ENCODE assay signal across 17 cellular contexts in genomic region chr9:136019041-136019680, GRCh38. TPM values are rescaled to one million over a fixed set of nuclear protein-coding genes. Genes with fewer than 3 reads are reported as not detected.
A peak's percentile ranks its signal among the peaks of the same experiment; 100 is the strongest.
DNase-seq lines count a peak whose midpoint lies in the region; ATAC-seq, FAIRE-seq and TF ChIP-seq lines count a peak whose summit lies in the region.
"Had no signal": no experiment of that assay in that cellular context is flagged by ENCODE, and none has a peak within 500 bp of the region (broad histone marks: within the 10 kb centered on the region; RNA-seq: fewer than 3 reads in every experiment).

No MANE protein-coding gene starts in this region.

- peak overlapping the region; percentile 68; the same call in 1 of the 2 replicates for H4K8ac ChIP-seq in H1 (ENCODE audit: extremely low read depth, insufficient read depth, low read length)

- peak overlapping the region; percentile 35; the same call in 1 of the 2 replicates for H2BK5ac ChIP-seq in H1 (ENCODE audit: low read depth, low read length)

- H3K36me3 ChIP-seq in BE2C (no peaks in the 10 kb centered on the region), H1 (ENCODE audit: control insufficient read depth in 2 of 4, insufficient read depth in 4 of 4, low read length in 3 of 4) (no peaks in the 10 kb centered on the region; a peak in 1 of 8 replicates), sigmoid colon (peaks cover 0 to 33% (median 2%) of the 10 kb centered on the region in 4 donors)

- H3K9me3 ChIP-seq in BE2C: no peaks in the 10 kb centered on the region
- no peaks in the 10 kb centered on the region for H3K9me3 ChIP-seq in H1 (ENCODE audit: insufficient read depth in 2 of 2, low read depth in 1 of 2, low read length in 1 of 2)
- no peaks in the 10 kb centered on the region for H3K9me3 ChIP-seq in sigmoid colon

- no peak overlapping the region for H2BK120ac ChIP-seq in H1 (replicated peaks; ENCODE audit: low read depth, low read length)

- H3K27ac ChIP-seq in H1 (ENCODE audit: low read depth, low read length): no peak overlapping the region
- no peak overlapping the region for H3K27ac ChIP-seq in sigmoid colon
- H3K27ac ChIP-seq: BLaER1 treated with 17β-estradiol and CSF1 and Interleukin-3, amounts not matched to agents 10 nM and 100 nM; PC-9 had no signal

- no peak overlapping the region for H3K9ac ChIP-seq in H1 (replicated peaks in 1 of 4; ENCODE audit: extremely low read depth in 1 of 4, low read depth in 3 of 4, low read length in 3 of 4)
- H3K9ac ChIP-seq: BLaER1 treated with 17β-estradiol and CSF1 and Interleukin-3, amounts not matched to agents 10 nM and 100 nM had no signal

- no peak overlapping the region for H3K23ac ChIP-seq in H1 (ENCODE audit: insufficient read length)

- H2BK15ac ChIP-seq in H1 (ENCODE audit: low read length): no peak overlapping the region

- H3K27me3 ChIP-seq in BE2C (no peaks in the 10 kb centered on the region), H1 (replicated peaks in 1 of 4; ENCODE audit: control insufficient read depth in 3 of 4, extremely low read depth in 1 of 4, insufficient read depth in 3 of 4, low read length in 3 of 4) (no peaks in the 10 kb centered on the region; a peak in 1 of 7 replicates), sigmoid colon (no peaks in the 10 kb centered on the region)
- H3K27me3 ChIP-seq: BLaER1 treated with 17β-estradiol and CSF1 and Interleukin-3, amounts not matched to agents 10 nM and 100 nM had no signal

- DNase-seq in activated CD8-positive, alpha-beta memory T cell treated with anti-CD3 and anti-CD28 coated beads, Interleukin-2, amount 50 U/mL, for 4 hours: peak; percentile 9
- no peak for DNase-seq in activated CD8-positive, alpha-beta memory T cell treated with anti-CD3 and anti-CD28 coated beads, Interleukin-2, amount 50 U/mL, for 48 hours
- DNase-seq in BE2C: peak; percentile 3
- DNase-seq in H1 (ENCODE audit: low read depth in 1 of 2, low spot score in 2 of 2): no peak
- peak; percentile 57 for DNase-seq in sigmoid colon
- no peak for DNase-seq in ACHN
- no peak for DNase-seq in stimulated activated CD4-positive, alpha-beta T cell treated with anti-CD3 and anti-CD28 coated beads, Interleukin-2, amount 100 ng/mL, for 24 hours
- DNase-seq: GF-D8, NCI-H1092 treated with DMSO at 0.1 percent for 48 hours, NCI-H1694, NCI-H2107, NCI-H2227 treated with DMSO at 0.1 percent for 48 hours, NCI-H524, PC-9 had no signal

- no peaks in the 10 kb centered on the region for H3K4me1 ChIP-seq in BE2C
- peaks cover 4 to 31% (median 22%) of the 10 kb centered on the region in 4 experiments for H3K4me1 ChIP-seq in H1 (replicated peaks in 1 of 4; ENCODE audit: control insufficient read depth in 3 of 4, insufficient read depth in 4 of 4, low read length in 3 of 4)
- H3K4me1 ChIP-seq in sigmoid colon: peaks cover 0 to 59% (median 48%) of the 10 kb centered on the region in 4 donors

- H2AFZ ChIP-seq in H1 (ENCODE audit: low read length): no peak overlapping the region
- H2AFZ ChIP-seq: PC-9 had no signal

- no peak for FAIRE-seq in H1 (lab: Jason Lieb, UNC)
- FAIRE-seq: GM12892 had no signal

- in situ Hi-C loops in ACHN (cut with HindIII; ENCODE audit: low pct_ligation_motif_present, low pct_unique_long_range_greater_than_20kb, low sequenced_read_pairs): no loop called here

- CTCF ChIA-PET in H1 (lab: Charles Lee; ENCODE audit: partially characterized antibody): interaction anchor here (1.2 to 2.6 kb wide), 6 partner anchors 10 to 72 kb away, joined by 3 to 17 read pairs (median 4); no protein-coding TSS in a partner anchor

- no peak for TF ChIP-seq EP300 in H1 (IDR thresholded peaks at IDR 0.05; ENCODE audit: borderline replicate concordance in 1 of 2, low read depth in 2 of 2, low read length in 2 of 2)
- TF ChIP-seq EP300 in sigmoid colon (IDR thresholded peaks at IDR 0.05): no peak

- ATAC-seq in HG02938 (IDR thresholded peaks at IDR 0.05; ENCODE audit: unreplicated experiment): no peak

- H3K18ac ChIP-seq in H1 (ENCODE audit: extremely low read depth, low read length): no peak overlapping the region

- TF ChIP-seq CTCF in BE2C (IDR thresholded peaks at IDR 0.05; ENCODE audit: low read depth, low read length) (no peak), H1 (IDR thresholded peaks at IDR 0.05; ENCODE audit: control extremely low read depth in 1 of 3, insufficient read depth in 1 of 3, low read depth in 1 of 3, low read length in 3 of 3) (no peak), sigmoid colon (IDR thresholded peaks at IDR 0.05) (no peak)

- intact Hi-C loops in sigmoid colon (cut with DNase I): no loop called here

- peak overlapping the region; percentile 54 for H4K91ac ChIP-seq in H1 (replicated peaks; ENCODE audit: insufficient read length, low read length)

- peaks cover 0 to 8% of the 10 kb centered on the region in 2 experiments for H4K20me1 ChIP-seq in H1 (replicated peaks in 1 of 2; ENCODE audit: control insufficient read depth in 1 of 2, insufficient read depth in 2 of 2, low read length in 2 of 2)

- peak overlapping the region; percentile 53; the same call in 1 of the 2 replicates for H2AK5ac ChIP-seq in H1 (ENCODE audit: low read depth, low read length)

- POLR2A ChIA-PET in H1 (lab: Charles Lee; ENCODE audit: partially characterized antibody): interaction anchor here (0.9 to 1.2 kb wide), 2 partner anchors 33 to 42 kb away, joined by 3 to 5 read pairs; no protein-coding TSS in a partner anchor

- H3K23me2 ChIP-seq in H1 (ENCODE audit: low read depth, low read length): peaks cover 2% of the 10 kb centered on the region; the same call in 1 of the 2 replicates

- TF ChIP-seq RAD21 in H1 (IDR thresholded peaks at IDR 0.05 in 1 of 2, conservative IDR thresholded peaks at IDR 0.05 in 1 of 2; ENCODE audit: low read depth in 2 of 2, low read length in 2 of 2): no peak

- no peak for TF ChIP-seq POLR2A in H1 (IDR thresholded peaks at IDR 0.05; ENCODE audit: control extremely low read depth in 1 of 2, low read depth in 2 of 2, low read length in 2 of 2)
- TF ChIP-seq POLR2A in sigmoid colon (IDR thresholded peaks at IDR 0.05): no peak

- 91% methylated on average over 28 of the region's 28 CpGs; no CpG with 5 or more reads in 1 of the 2 experiments for WGBS in H1 (ENCODE audit: extremely low coverage in 1 of 2, insufficient coverage in 1 of 2, insufficient read length in 1 of 2, insufficient replicate concordance in 2 of 2, low coverage in 1 of 2, low lambda C conversion rate in 2 of 2, missing lambda C conversion rate in 1 of 2), 2 experiments
- 87 to 88% methylated on average over 28 of the region's 28 CpGs for WGBS in sigmoid colon, 2 donors

- no peak overlapping the region for H2BK12ac ChIP-seq in H1 (ENCODE audit: low read depth, low read length)

- peaks cover 0 to 4% of the 10 kb centered on the region in 2 experiments; a peak in 2 of 4 replicates for H3K79me2 ChIP-seq in H1 (ENCODE audit: control insufficient read depth in 1 of 2, insufficient read depth in 2 of 2, low read length in 2 of 2)

- H3K4me3 ChIP-seq in BE2C (ENCODE audit: low read depth, low read length) (no peak overlapping the region), H1 (ENCODE audit: extremely low read depth in 1 of 4, insufficient read depth in 2 of 4, low read depth in 3 of 4, low read length in 4 of 4) (no peak overlapping the region), sigmoid colon (no peak overlapping the region)
- H3K4me3 ChIP-seq: BLaER1 treated with 17β-estradiol and CSF1 and Interleukin-3, amounts not matched to agents 10 nM and 100 nM; PC-9 had no signal

- no peak overlapping the region for H3K4me2 ChIP-seq in H1 (ENCODE audit: insufficient read depth in 1 of 2, low read depth in 2 of 2, low read length in 2 of 2)
- H3K4me2 ChIP-seq: PC-9 had no signal

- H3K56ac ChIP-seq in H1 (replicated peaks; ENCODE audit: insufficient read length, low read depth, low read length): no peak overlapping the region

- H3K79me1 ChIP-seq in H1 (ENCODE audit: low read depth, low read length): peaks cover 12% of the 10 kb centered on the region

- H3K4ac ChIP-seq in H1 (replicated peaks; ENCODE audit: insufficient read length, low read depth, low read length): peak overlapping the region; percentile 7

- H3K14ac ChIP-seq in H1 (ENCODE audit: insufficient read length): no peak overlapping the region

- H2BK20ac ChIP-seq in H1 (ENCODE audit: low read length): no peak overlapping the region

- no peak overlapping the region for H4K5ac ChIP-seq in H1 (ENCODE audit: insufficient read length, low read depth, low read length)

TF ChIP-seq in H1, 55 proteins besides CTCF, POLR2A, EP300 and RAD21 (continues in another document):
- no peak for TF ChIP-seq CTBP2 (IDR thresholded peaks at IDR 0.05; ENCODE audit: borderline replicate concordance, insufficient read depth, insufficient read length, low read length)
- TF ChIP-seq ZNF274 (IDR thresholded peaks at IDR 0.05; ENCODE audit: borderline replicate concordance, extremely low read depth, low read length): no peak
- TF ChIP-seq BCL11A (IDR thresholded peaks at IDR 0.05; ENCODE audit: low read depth in 2 of 2, low read length in 2 of 2): no peak
- TF ChIP-seq SP1 (IDR thresholded peaks at IDR 0.05; ENCODE audit: low read depth, low read length): no peak
- TF ChIP-seq ATF3 (IDR thresholded peaks at IDR 0.05; ENCODE audit: insufficient read depth, low read depth, low read length): no peak
- no peak for TF ChIP-seq SIN3A (conservative IDR thresholded peaks at IDR 0.05 in 1 of 2, IDR thresholded peaks at IDR 0.05 in 1 of 2; ENCODE audit: low read depth in 1 of 2, low read length in 2 of 2)
- no peak for TF ChIP-seq CREB1 (IDR thresholded peaks at IDR 0.05)
- no peak for TF ChIP-seq MAX (IDR thresholded peaks at IDR 0.05)
- no peak for TF ChIP-seq KDM1A (IDR thresholded peaks at IDR 0.05; ENCODE audit: borderline replicate concordance, low read length)

RNA-seq across cellular contexts. Expression of gene UBAC1, which starts 58.0 kb away (rescaled TPM):
- 81.2 TPM for polyA plus RNA-seq in BE2C (2012; ENCODE audit: insufficient read depth, insufficient read length, low read depth)
- total RNA-seq in H1 (2021; fragmentation: NEBNext Ultra II Directional; extraction: Animal tissue kit (Norgen Biotek cat#: 25700)): 59.3 and 63.1 TPM in 2 replicates
- 85.2 and 105 TPM in 2 replicates for polyA plus RNA-seq in H1 (2011; rRNA removed)
- 74.8 TPM for polyA plus RNA-seq in H1 (2011; cell fraction: cytosol; rRNA removed)
- polyA plus RNA-seq in H1 (2011; cell fraction: nucleus; rRNA removed): 68.0 TPM
- polyA plus RNA-seq in H1 (2012, experiment 1 of 2): 40.4 to 56.7 TPM (median 50.5 TPM) in 4 replicates
- polyA plus RNA-seq in H1 (2012, experiment 2 of 2): 65.3 TPM
- polyA plus RNA-seq in H1 (2013, experiment 1 of 2): 51.1 TPM
- 54.0 TPM for polyA plus RNA-seq in H1 (2013, experiment 2 of 2)
- polyA minus RNA-seq in H1 (2011; rRNA and poly(A)+ RNA removed): 21.6 and 41.3 TPM in 2 replicates
- 26.6 TPM for polyA minus RNA-seq in H1 (2011; cell fraction: cytosol; rRNA and poly(A)+ RNA removed)
- 19.2 TPM for polyA minus RNA-seq in H1 (2011; cell fraction: nucleus; rRNA and poly(A)+ RNA removed)
- 10 to 100 TPM; 57.4 to 80.9 (median 67.3) TPM for total RNA-seq in sigmoid colon
- 10 to 100 TPM; 60.8 to 76.3 (median 71.8) TPM for polyA plus RNA-seq in sigmoid colon

Comparison
In these comparisons a context has a peak if more than half of its experiments do, and no peak if none do; other contexts are left out.
1. DNase-seq: peak in activated CD8-positive, alpha-beta memory T cell treated with anti-CD3 and anti-CD28 coated beads, Interleukin-2, amount 50 U/mL, for 4 hours (single experiment), BE2C (single experiment) and sigmoid colon (single experiment); none in activated CD8-positive, alpha-beta memory T cell treated with anti-CD3 and anti-CD28 coated beads, Interleukin-2, amount 50 U/mL, for 48 hours (single experiment), H1 (0 of 2), ACHN (single experiment) and stimulated activated CD4-positive, alpha-beta T cell treated with anti-CD3 and anti-CD28 coated beads, Interleukin-2, amount 100 ng/mL, for 24 hours (0 of 2).